8 cellular contexts compared by ENCODE assay signal in the genomic region with DNA sequence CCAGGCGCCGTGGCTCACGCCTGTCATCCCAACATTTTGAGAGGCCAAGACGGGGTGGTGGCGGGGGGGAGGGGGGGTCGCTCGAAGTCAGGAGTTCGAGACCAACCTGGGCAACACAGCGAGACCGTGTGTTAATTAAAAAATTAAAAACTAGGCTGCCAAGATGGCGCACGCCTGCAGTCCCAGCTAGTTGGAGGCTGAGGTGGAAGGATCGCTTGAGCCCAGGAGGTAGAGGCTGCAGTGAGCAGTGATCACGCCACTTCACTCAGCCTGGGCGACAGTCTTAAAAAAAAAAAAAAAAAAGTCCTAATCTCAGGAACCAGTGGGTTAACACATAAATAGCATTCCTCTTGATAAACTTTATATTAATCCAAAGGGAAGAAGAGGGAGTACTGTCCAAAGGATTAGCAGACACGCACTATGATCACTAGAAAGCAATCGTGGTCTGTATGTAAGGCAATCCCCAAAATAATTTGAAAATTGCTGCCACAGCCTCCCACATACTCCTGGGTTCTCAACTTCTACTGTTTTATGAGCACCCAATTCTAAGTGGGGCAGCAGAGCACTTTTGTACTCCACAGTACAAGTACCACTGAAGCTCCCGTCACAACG. TPM values are rescaled to one million over a fixed set of nuclear protein-coding genes. Genes with fewer than 3 reads are reported as not detected.
DNase-seq lines count a peak whose midpoint lies in the region; ATAC-seq and TF ChIP-seq lines count a peak whose summit lies in the region.

No MANE protein-coding gene starts in this region.

- H3K27me3 ChIP-seq in Karpas-422 (ENCODE audit: low read length) (no peaks in the 10 kb centered on the region), muscle layer of duodenum (ENCODE audit: low read depth, low read length) (peaks cover 6% of the 10 kb centered on the region)

- H3K27me3 Mint-ChIP-seq in CD14-positive monocyte (ENCODE audit: low read depth in 3 of 3) (peaks cover 33 to 42% (median 41%) of the 10 kb centered on the region in 3 donors), chondrocyte (ENCODE audit: low read depth) (peaks cover 28% of the 10 kb centered on the region)

- H3K36me3 Mint-ChIP-seq in CD14-positive monocyte = peaks cover 23 to 28% of the 10 kb centered on the region in 2 donors
- peaks cover 5% of the 10 kb centered on the region for H3K36me3 Mint-ChIP-seq in chondrocyte (ENCODE audit: low read depth)

- no peaks in the 10 kb centered on the region for H3K9me2 ChIP-seq in Karpas-422 (replicated peaks; ENCODE audit: insufficient read depth, low read length)

- ATAC-seq in HG02642 (IDR thresholded peaks at IDR 0.05; ENCODE audit: poor library complexity, unreplicated experiment) = no peak
- ATAC-seq in HG02938 (IDR thresholded peaks at IDR 0.05; ENCODE audit: unreplicated experiment) = no peak
- ATAC-seq in HG03520 (IDR thresholded peaks at IDR 0.05; ENCODE audit: unreplicated experiment) = no peak

- H3K4me1 ChIP-seq in Karpas-422 (ENCODE audit: low read length) = peaks cover 5% of the 10 kb centered on the region
- H3K4me1 ChIP-seq in muscle layer of duodenum (ENCODE audit: control insufficient read depth in 1 of 2, insufficient read depth in 2 of 2, low read length in 2 of 2) = peaks cover 4 to 16% of the 10 kb centered on the region in 2 donors

- no peaks in the 10 kb centered on the region for H4K20me1 ChIP-seq in Karpas-422 (ENCODE audit: insufficient read depth, low read depth, low read length)

- peaks cover 38% of the 10 kb centered on the region for H3K79me2 ChIP-seq in Karpas-422 (ENCODE audit: low read length)

- H3K4me2 ChIP-seq in Karpas-422 (ENCODE audit: low read depth, low read length, poor library complexity, severe bottlenecking) = peak overlapping the region; percentile 62

- 0 out of 2 replicates have a peak overlapping the region, but pooled peaks have one; percentile 71 for H2AFZ ChIP-seq in Karpas-422 (ENCODE audit: low read length)

- peaks cover 0 to 22% (median 14%) of the 10 kb centered on the region in 7 donors for H3K9me3 Mint-ChIP-seq in CD14-positive monocyte
- H3K9me3 Mint-ChIP-seq in chondrocyte (ENCODE audit: low read depth) = no peaks in the 10 kb centered on the region

- TF ChIP-seq CTCF in CD14-positive monocyte (IDR thresholded peaks at IDR 0.05) = no peak
- TF ChIP-seq CTCF in chondrocyte (IDR thresholded peaks at IDR 0.05) = no peak

- peak overlapping the region; percentile 92 for H3K4me3 ChIP-seq in Karpas-422 (ENCODE audit: low read length)
- peak overlapping the region; percentile 71 to 92 for H3K4me3 ChIP-seq in muscle layer of duodenum (ENCODE audit: low read depth in 1 of 2, low read length in 2 of 2)

- H3K4me1 Mint-ChIP-seq in CD14-positive monocyte (peaks cover 21% of the 10 kb centered on the region), chondrocyte (ENCODE audit: low read depth) (peaks cover 28% of the 10 kb centered on the region)

- no peak overlapping the region for H3K27ac ChIP-seq in Karpas-422 (ENCODE audit: low read length)
- peak overlapping the region; percentile 94 for H3K27ac ChIP-seq in muscle layer of duodenum (ENCODE audit: low read length)

- H3K9ac ChIP-seq in Karpas-422 (ENCODE audit: low read length) = peak overlapping the region; percentile 79

- no peaks in the 10 kb centered on the region for H3K36me3 ChIP-seq in Karpas-422 (ENCODE audit: insufficient read depth, low read length)
- peaks cover 12 to 14% of the 10 kb centered on the region in 2 donors for H3K36me3 ChIP-seq in muscle layer of duodenum (ENCODE audit: control insufficient read depth in 1 of 2, insufficient read depth in 2 of 2, low read length in 2 of 2)

- H3K9me3 ChIP-seq in Karpas-422 (ENCODE audit: low read length) = no peaks in the 10 kb centered on the region
- no peaks in the 10 kb centered on the region for H3K9me3 ChIP-seq in muscle layer of duodenum (ENCODE audit: control insufficient read depth in 1 of 2, low read length in 2 of 2)

- intact Hi-C loops in CD14-positive monocyte (cut with micrococcal nuclease) = loop anchor here in 1 of 2 donors (2.0 kb wide), 1 partner anchor 16 kb away; the partner anchor contains the start of gene HYLS1

- H3K27ac Mint-ChIP-seq in CD14-positive monocyte (peak overlapping the region; percentile 81 to 91 (median 90)), chondrocyte (ENCODE audit: unreplicated experiment) (peak overlapping the region; percentile 93)

- H3K4me3 Mint-ChIP-seq in CD14-positive monocyte = peak overlapping the region; percentile 86 to 96
- H3K4me3 Mint-ChIP-seq in chondrocyte (ENCODE audit: unreplicated experiment) = peak overlapping the region; percentile 96

- DNase-seq in CD14-positive monocyte (ENCODE audit: low spot score) (no peak), Karpas-422 (no peak), chondrocyte (ENCODE audit: low spot score) (no peak), A172 (ENCODE audit: low spot score) (no peak)

RNA-seq across cellular contexts. Expression of gene PUS3, which starts 0.6 kb away (rescaled TPM):
- polyA plus RNA-seq in CD14-positive monocyte = 1 to 10 TPM; 3.1 to 5.3 TPM
- total RNA-seq in Karpas-422 (2014; rRNA removed; shearing (Covaris generic); ENCODE audit: low replicate concordance) = 3.1 and 9.8 TPM in 2 replicates
- total RNA-seq in chondrocyte = 7.7 to 10.0 TPM (median 8.4 TPM) in 3 replicates
- 9.5 and 14.0 TPM in 2 replicates for total RNA-seq in A172 (2014; rRNA removed; shearing (Covaris generic))

RNA-seq across cellular contexts. Expression of gene DDX25, which starts 1.9 kb away (rescaled TPM):
- polyA plus RNA-seq in CD14-positive monocyte = not detected
- total RNA-seq in Karpas-422 (2014; rRNA removed; shearing (Covaris generic); ENCODE audit: low replicate concordance) = not detected in 2 replicates
- total RNA-seq in chondrocyte = not detected in 3 replicates
- total RNA-seq in A172 (2014; rRNA removed; shearing (Covaris generic)) = not detected in 2 replicates

RNA-seq across cellular contexts. Expression of gene HYLS1, which starts 15.0 kb away (rescaled TPM):
- polyA plus RNA-seq in CD14-positive monocyte = 1 to 10 TPM; 2.0 to 2.6 TPM
- total RNA-seq in Karpas-422 (2014; rRNA removed; shearing (Covaris generic); ENCODE audit: low replicate concordance) = 4.6 and 4.8 TPM in 2 replicates
- total RNA-seq in chondrocyte = 4.3 to 4.7 TPM (median 4.5 TPM) in 3 replicates
- total RNA-seq in A172 (2014; rRNA removed; shearing (Covaris generic)) = 9.7 and 12.5 TPM in 2 replicates

RNA-seq across cellular contexts. Expression of gene VSIG10L2, which starts 43.4 kb away (rescaled TPM):
- polyA plus RNA-seq in CD14-positive monocyte = not detected
- total RNA-seq in Karpas-422 (2014; rRNA removed; shearing (Covaris generic); ENCODE audit: low replicate concordance) = not detected in 2 replicates
- not detected in 3 replicates for total RNA-seq in chondrocyte
- not detected in 2 replicates for total RNA-seq in A172 (2014; rRNA removed; shearing (Covaris generic))
